Comparison of ENCODE assay signal across 20 cellular contexts in the genomic region with DNA sequence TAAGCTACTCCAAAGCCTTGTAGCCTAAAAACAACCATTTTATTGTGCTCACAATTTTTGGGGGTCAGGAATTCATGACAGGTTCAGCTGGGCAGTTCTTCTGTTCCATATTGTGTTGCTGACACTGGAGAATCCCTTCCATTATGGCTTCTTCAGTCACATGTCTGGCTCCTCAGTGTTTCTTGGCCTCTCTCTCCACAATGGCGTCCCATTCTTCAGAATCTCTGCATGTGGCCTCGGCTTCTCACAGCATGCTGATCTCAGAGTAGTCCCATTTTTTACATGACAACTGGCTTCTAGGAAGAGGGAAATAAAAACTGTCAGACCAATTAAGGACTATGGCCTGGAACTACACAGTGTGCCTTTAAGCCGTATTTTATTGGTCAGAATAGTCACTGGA.
"Had no signal": no experiment of that assay in that cellular context is flagged by ENCODE, and none has a peak within 500 bp of the region (broad histone marks: within the 10 kb centered on the region; RNA-seq: fewer than 3 reads in every experiment).

No MANE protein-coding gene starts in this region.

- ATAC-seq: activated T-cell treated with anti-CD3 and anti-CD28 coated beads, Interleukin-2, amount 50 U/mL, for 4 hours; left colon had no signal

- H3K4me3 ChIP-seq: colonic mucosa, sigmoid colon, smooth muscle cell, testis, uterus had no signal

- H3K4me3 Mint-ChIP-seq: activated naive CD4-positive, alpha-beta T cell treated with anti-CD3 and anti-CD28 coated beads for 36 hours; activated naive CD8-positive, alpha-beta T cell treated with anti-CD3 and anti-CD28 coated beads, Interleukin-2, amount 10 ng/mL, durations not matched to agents 7 days and 5 days; activated T-cell treated with anti-CD3 and anti-CD28 coated beads, Interleukin-2, amount 50 U/mL, for 4 hours; memory B cell; nephron progenitor cell had no signal

- H3K27ac Mint-ChIP-seq: activated naive CD4-positive, alpha-beta T cell treated with anti-CD3 and anti-CD28 coated beads for 36 hours; activated naive CD8-positive, alpha-beta T cell treated with anti-CD3 and anti-CD28 coated beads, Interleukin-2, amount 10 ng/mL, durations not matched to agents 7 days and 5 days; activated T-helper 2 cell treated with anti-CD3 and anti-CD28 coated beads, Interferon-gamma antibody, Interleukin-2, Interleukin-4, amounts not matched to agents 10 μg/mL and 5 μg/mL and 100 μg/mL, durations not matched to agents 14 hours and 24 hours and 36 hours; memory B cell; nephron progenitor cell had no signal

- H3K9me3 ChIP-seq: colonic mucosa, sigmoid colon, testis, uterus had no signal

- H3K27me3 ChIP-seq: colonic mucosa, sigmoid colon, testis, uterus had no signal

- DNase-seq: activated naive CD4-positive, alpha-beta T cell treated with anti-CD3 and anti-CD28 coated beads for 36 hours; activated naive CD8-positive, alpha-beta T cell treated with anti-CD3 and anti-CD28 coated beads, Interleukin-2, amount 10 ng/mL, durations not matched to agents 7 days and 5 days; activated T-cell treated with anti-CD3 and anti-CD28 coated beads, Interleukin-2, amount 50 U/mL, for 4 hours; amniotic stem cell; colonic mucosa; islet precursor cell; left colon; nephron progenitor cell; posterior cingulate gyrus; sigmoid colon; stimulated activated CD4-positive, alpha-beta T cell treated with anti-CD3 and anti-CD28 coated beads, Interleukin-2, amount 100 ng/mL, for 48 hours; stimulated activated naive CD4-positive, alpha-beta T cell; T-helper 1 cell; T-helper 9 cell; testis; trophoblast cell; uterus had no signal

- H3K4me1 ChIP-seq: colonic mucosa, sigmoid colon, uterus had no signal

- H3K9me3 Mint-ChIP-seq: activated naive CD4-positive, alpha-beta T cell treated with anti-CD3 and anti-CD28 coated beads for 36 hours; activated naive CD8-positive, alpha-beta T cell treated with anti-CD3 and anti-CD28 coated beads, Interleukin-2, amount 10 ng/mL, durations not matched to agents 7 days and 5 days; activated T-cell treated with anti-CD3 and anti-CD28 coated beads, Interleukin-2, amount 50 U/mL, for 4 hours; activated T-helper 2 cell treated with anti-CD3 and anti-CD28 coated beads, Interferon-gamma antibody, Interleukin-2, Interleukin-4, amounts not matched to agents 10 μg/mL and 5 μg/mL and 100 μg/mL, durations not matched to agents 14 hours and 24 hours and 36 hours; memory B cell had no signal

- H3K27ac ChIP-seq: colonic mucosa, sigmoid colon, testis, uterus had no signal

- H3K36me3 ChIP-seq: colonic mucosa, uterus had no signal

- H3K27me3 Mint-ChIP-seq: activated naive CD8-positive, alpha-beta T cell treated with anti-CD3 and anti-CD28 coated beads, Interleukin-2, amount 10 ng/mL, durations not matched to agents 7 days and 5 days; memory B cell had no signal

- H3K4me1 Mint-ChIP-seq: memory B cell had no signal

- H3K4me2 ChIP-seq: smooth muscle cell had no signal
